Comparison of ENCODE assay signal across 14 cellular contexts in the genomic region with DNA sequence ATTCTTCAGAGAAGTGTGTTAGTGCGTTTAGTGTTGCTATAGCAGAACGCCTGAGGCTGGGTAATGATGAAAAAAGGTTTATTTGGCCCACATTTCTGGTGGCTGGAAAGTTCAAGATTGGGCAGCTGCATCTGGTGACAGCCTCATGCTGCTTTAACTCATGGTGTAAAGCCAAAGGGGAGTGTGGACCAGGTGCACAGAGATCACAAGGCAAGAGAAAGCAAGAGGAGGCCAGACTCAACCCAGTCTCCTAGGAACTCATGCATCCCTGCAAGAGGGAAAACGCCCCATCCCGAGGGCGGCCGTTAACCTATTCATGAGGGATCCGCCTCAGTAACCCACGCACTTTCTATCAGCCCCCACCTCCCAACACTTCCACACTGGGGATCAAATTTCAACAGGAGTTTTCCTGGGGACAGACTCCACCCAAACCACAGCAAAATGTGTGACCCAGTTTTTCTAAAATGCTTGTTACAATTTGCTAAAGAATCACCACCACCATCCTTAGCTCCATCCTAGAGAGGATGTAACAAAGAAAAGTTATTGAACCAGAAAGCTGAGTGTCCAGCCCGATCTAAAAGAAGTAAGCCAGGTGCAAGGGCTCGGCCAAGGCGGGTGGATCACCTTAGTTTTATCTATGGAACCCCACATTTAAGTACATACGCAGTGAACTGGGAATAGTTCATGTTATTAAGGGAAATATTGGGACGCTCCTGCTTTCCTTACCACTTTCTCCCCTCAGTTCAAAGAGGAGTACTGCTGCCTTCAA.
DNase-seq lines count a peak whose midpoint lies in the region; ATAC-seq, FAIRE-seq and TF ChIP-seq lines count a peak whose summit lies in the region.
"Had no signal": no experiment of that assay in that cellular context is flagged by ENCODE, and none has a peak within 500 bp of the region (broad histone marks: within the 10 kb centered on the region; RNA-seq: fewer than 3 reads in every experiment).

No MANE protein-coding gene starts in this region.

- peaks cover 11% of the 10 kb centered on the region for H3K36me3 ChIP-seq in right atrium auricular region
- H3K36me3 ChIP-seq: uterus had no signal

- H3K4me1 Mint-ChIP-seq in progenitor cell of endocrine pancreas (ENCODE audit: low read depth): peaks cover 4% of the 10 kb centered on the region
- peaks cover 18 to 30% of the 10 kb centered on the region in 2 donors for H3K4me1 Mint-ChIP-seq in immature natural killer cell
- H3K4me1 Mint-ChIP-seq in HFFc6 (ENCODE audit: low read depth): peaks cover 22% of the 10 kb centered on the region
- peaks cover 3% of the 10 kb centered on the region for H3K4me1 Mint-ChIP-seq in mesothelial cell of epicardium

- TF ChIP-seq POLR2A in GM12892 (IDR thresholded peaks at IDR 0.05; ENCODE audit: low read depth, low read length): 0 out of 2 replicates have a peak, but pooled peaks have one; percentile 32

- H3K27ac Mint-ChIP-seq in progenitor cell of endocrine pancreas (peak overlapping the region; percentile 8), immature natural killer cell (peak overlapping the region in 2 of 6 donors; percentile 7 to 15), HFFc6 (no peak overlapping the region), mesothelial cell of epicardium (no peak overlapping the region)
- H3K27ac Mint-ChIP-seq: activated T-cell treated with anti-CD3 and anti-CD28 coated beads, Interleukin-2, amount 50 U/mL, for 24 hours had no signal

- TF ChIP-seq CTCF in right atrium auricular region (IDR thresholded peaks at IDR 0.05) (no peak), progenitor cell of endocrine pancreas (IDR thresholded peaks at IDR 0.05; ENCODE audit: unreplicated experiment) (no peak), HFFc6 (IDR thresholded peaks at IDR 0.05) (no peak), mesothelial cell of epicardium (IDR thresholded peaks at IDR 0.05; ENCODE audit: unreplicated experiment) (no peak)

- H3K9me3 ChIP-seq in right atrium auricular region: no peaks in the 10 kb centered on the region
- H3K9me3 ChIP-seq: sigmoid colon, uterus had no signal

- no peaks in the 10 kb centered on the region for H3K27me3 ChIP-seq in right atrium auricular region
- H3K27me3 ChIP-seq: sigmoid colon, uterus had no signal

- DNase-seq in GM12892 (ENCODE audit: insufficient read length) (no peak), anterior cingulate cortex (lab: John Stamatoyannopoulos, UW) (peak in 30 of 58 donors; percentile 24 to 79 (median 47)), right atrium auricular region (ENCODE audit: low spot score) (no peak), progenitor cell of endocrine pancreas (ENCODE audit: low spot score, unreplicated experiment) (no peak), immature natural killer cell (no peak), HFFc6 (no peak), mesothelial cell of epicardium (ENCODE audit: low spot score in 2 of 2, unreplicated experiment in 2 of 2) (no peak)
- DNase-seq: activated T-cell treated with anti-CD3 and anti-CD28 coated beads, Interleukin-2, amount 50 U/mL, for 24 hours; cerebellar nuclear complex; Karpas-422; sigmoid colon; uterus had no signal

- H3K27ac ChIP-seq in right atrium auricular region: peak overlapping the region; percentile 59 to 61
- H3K27ac ChIP-seq: C4-2B, sigmoid colon, uterus had no signal

- H3K4me3 ChIP-seq in right atrium auricular region: no peak overlapping the region
- H3K4me3 ChIP-seq: sigmoid colon, uterus had no signal

- H3K36me3 Mint-ChIP-seq in progenitor cell of endocrine pancreas (ENCODE audit: insufficient read depth) (no peaks in the 10 kb centered on the region), immature natural killer cell (no peaks in the 10 kb centered on the region), HFFc6 (ENCODE audit: low read depth) (peaks cover 5% of the 10 kb centered on the region), mesothelial cell of epicardium (no peaks in the 10 kb centered on the region)

- no peak for FAIRE-seq in GM12892 (lab: Jason Lieb, UNC)

- peaks cover 0 to 22% of the 10 kb centered on the region in 2 donors for H3K4me1 ChIP-seq in right atrium auricular region
- H3K4me1 ChIP-seq: uterus had no signal

- no peak overlapping the region for H3K4me3 Mint-ChIP-seq in progenitor cell of endocrine pancreas (ENCODE audit: low read depth)
- peak overlapping the region in 1 of 5 donors; percentile 1 for H3K4me3 Mint-ChIP-seq in immature natural killer cell
- no peak overlapping the region for H3K4me3 Mint-ChIP-seq in HFFc6
- no peak overlapping the region for H3K4me3 Mint-ChIP-seq in mesothelial cell of epicardium
- H3K4me3 Mint-ChIP-seq: activated T-cell treated with anti-CD3 and anti-CD28 coated beads, Interleukin-2, amount 50 U/mL, for 24 hours had no signal

- no peak for ATAC-seq in GM21786 (IDR thresholded peaks at IDR 0.05; ENCODE audit: unreplicated experiment)

- no peaks in the 10 kb centered on the region for H3K27me3 Mint-ChIP-seq in progenitor cell of endocrine pancreas
- H3K27me3 Mint-ChIP-seq in immature natural killer cell (ENCODE audit: low read depth in 3 of 3): peaks cover 2 to 7% (median 2%) of the 10 kb centered on the region in 3 donors
- peaks cover 1% of the 10 kb centered on the region for H3K27me3 Mint-ChIP-seq in HFFc6 (ENCODE audit: insufficient read depth)
- no peaks in the 10 kb centered on the region for H3K27me3 Mint-ChIP-seq in mesothelial cell of epicardium (ENCODE audit: low read depth)

- H3K9me3 Mint-ChIP-seq in progenitor cell of endocrine pancreas (ENCODE audit: low read depth) (peaks cover 8% of the 10 kb centered on the region), immature natural killer cell (no peaks in the 10 kb centered on the region), HFFc6 (no peaks in the 10 kb centered on the region; the same call in 1 of the 2 replicates), mesothelial cell of epicardium (peaks cover 4% of the 10 kb centered on the region)
- H3K9me3 Mint-ChIP-seq: activated T-cell treated with anti-CD3 and anti-CD28 coated beads, Interleukin-2, amount 50 U/mL, for 24 hours had no signal

Comparison
In these comparisons a context has a peak if more than half of its experiments do, and no peak if none do; other contexts are left out.
1. DNase-seq: peak in anterior cingulate cortex (30 of 58); none in GM12892 (single experiment), right atrium auricular region (single experiment), progenitor cell of endocrine pancreas (single experiment), immature natural killer cell (0 of 3), HFFc6 (single experiment) and mesothelial cell of epicardium (0 of 2).